In the genomic region with DNA sequence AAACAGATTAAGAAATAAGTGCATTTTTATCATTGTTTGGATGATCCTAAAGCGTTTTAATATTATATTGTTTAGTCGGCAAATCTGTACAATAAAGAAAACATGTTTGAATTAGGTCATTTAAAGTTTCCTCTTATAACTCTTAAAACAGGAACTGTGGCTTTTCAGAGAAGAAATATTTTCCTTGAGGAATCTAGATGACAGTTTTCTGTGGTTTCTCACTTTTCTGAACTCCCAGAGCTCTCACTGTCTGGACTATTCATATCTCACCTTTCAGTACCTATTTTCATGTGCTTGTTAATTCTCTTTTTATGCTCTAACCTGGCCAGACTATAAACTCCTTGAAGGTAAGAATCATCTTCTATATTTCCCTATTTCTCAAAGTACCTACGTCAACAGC, we compare ENCODE assay signal across 16 cellular contexts.
"Had no signal": no experiment of that assay in that cellular context is flagged by ENCODE, and none has a peak within 500 bp of the region (broad histone marks: within the 10 kb centered on the region; RNA-seq: fewer than 3 reads in every experiment).

No MANE protein-coding gene starts in this region.

- H3K27me3 Mint-ChIP-seq: activated naive CD8-positive, alpha-beta T cell treated with anti-CD3 and anti-CD28 coated beads for 36 hours had no signal

- H3K9me3 Mint-ChIP-seq: activated CD4-positive, alpha-beta memory T cell treated with anti-CD3 and anti-CD28 coated beads for 36 hours; T-helper 2 cell treated with Interferon-gamma antibody and Interleukin-4, amounts not matched to agents 5 μg/mL and 100 μg/mL, for 36 hours had no signal

- H3K36me3 Mint-ChIP-seq: activated CD4-positive, alpha-beta memory T cell treated with anti-CD3 and anti-CD28 coated beads for 36 hours had no signal

- DNase-seq: activated CD4-positive, alpha-beta memory T cell treated with anti-CD3 and anti-CD28 coated beads for 36 hours; activated gamma-delta T cell treated with Interleukin-2 at 50 U/mL for 16 hours; activated naive CD8-positive, alpha-beta T cell treated with anti-CD3 and anti-CD28 coated beads for 36 hours; activated T-cell treated with anti-CD3 and anti-CD28 coated beads, Interleukin-2, amount 50 U/mL, for 48 hours; effector CD4-positive, alpha-beta T cell; foreskin melanocyte; heart right ventricle; kidney; left ventricle myocardium superior; mesendoderm; sigmoid colon; stimulated activated CD4-positive, alpha-beta T cell treated with anti-CD3 and anti-CD28 coated beads, Interleukin-2, amount 100 ng/mL, for 48 hours; stimulated activated CD8-positive, alpha-beta memory T cell treated with anti-CD3 and anti-CD28 coated beads, Interleukin-4, amount 100 ng/mL, for 48 hours; stomach; thyroid gland had no signal

- H3K27ac Mint-ChIP-seq: activated CD4-positive, alpha-beta memory T cell treated with anti-CD3 and anti-CD28 coated beads for 36 hours; activated naive CD8-positive, alpha-beta T cell treated with anti-CD3 and anti-CD28 coated beads for 36 hours; T-helper 2 cell treated with Interferon-gamma antibody and Interleukin-4, amounts not matched to agents 5 μg/mL and 100 μg/mL, for 36 hours had no signal

- ATAC-seq: heart right ventricle, left ventricle myocardium superior had no signal

- H3K4me3 Mint-ChIP-seq: activated CD4-positive, alpha-beta memory T cell treated with anti-CD3 and anti-CD28 coated beads for 36 hours; activated naive CD8-positive, alpha-beta T cell treated with anti-CD3 and anti-CD28 coated beads for 36 hours; T-helper 2 cell treated with Interferon-gamma antibody and Interleukin-4, amounts not matched to agents 5 μg/mL and 100 μg/mL, for 36 hours had no signal
